8 cellular contexts compared by ENCODE assay signal in genomic region chr2:105344704-105345345, GRCh38. TPM values are rescaled to one million over a fixed set of nuclear protein-coding genes. Genes with fewer than 3 reads are reported as not detected.
DNase-seq lines count a peak whose midpoint lies in the region; ATAC-seq and TF ChIP-seq lines count a peak whose summit lies in the region.

No MANE protein-coding gene starts in this region.

- no peaks in the 10 kb centered on the region for H4K20me1 ChIP-seq in PC-3 (ENCODE audit: low read length)

- no peaks in the 10 kb centered on the region for H3K36me3 ChIP-seq in breast epithelium
- peaks cover 63% of the 10 kb centered on the region for H3K36me3 ChIP-seq in PC-3 (ENCODE audit: low read depth, low read length)
- H3K36me3 ChIP-seq in tibial artery = peaks cover 70 to 87% (median 84%) of the 10 kb centered on the region in 3 donors

- peaks cover 19% of the 10 kb centered on the region for H3K79me2 ChIP-seq in PC-3 (ENCODE audit: low read length)

- H3K9me3 Mint-ChIP-seq in MCF 10A (ENCODE audit: unreplicated experiment) = no peaks in the 10 kb centered on the region

- H3K27ac Mint-ChIP-seq in MCF 10A (ENCODE audit: low read depth, unreplicated experiment) = no peak overlapping the region

- H3K4me1 Mint-ChIP-seq in MCF 10A (ENCODE audit: insufficient read depth, unreplicated experiment) = peaks cover 6% of the 10 kb centered on the region

- peak; percentile 44 for TF ChIP-seq CTCF in MCF 10A (IDR thresholded peaks at IDR 0.05; ENCODE audit: unreplicated experiment)
- peak in 1 of 3 donors; percentile 41 for TF ChIP-seq CTCF in breast epithelium (IDR thresholded peaks at IDR 0.05)
- peak; percentile 75 for TF ChIP-seq CTCF in PC-3 (conservative IDR thresholded peaks at IDR 0.05; ENCODE audit: low read depth, low read length)
- peak; percentile 11 to 35 for TF ChIP-seq CTCF in tibial artery (IDR thresholded peaks at IDR 0.05)

- H3K4me3 Mint-ChIP-seq in MCF 10A (ENCODE audit: unreplicated experiment) = no peak overlapping the region

- no peaks in the 10 kb centered on the region for H3K4me1 ChIP-seq in breast epithelium
- no peaks in the 10 kb centered on the region for H3K4me1 ChIP-seq in PC-3 (ENCODE audit: insufficient read depth, low read length)
- H3K4me1 ChIP-seq in tibial artery = no peaks in the 10 kb centered on the region

- H3K36me3 Mint-ChIP-seq in MCF 10A (ENCODE audit: insufficient read depth, unreplicated experiment) = peaks cover 87% of the 10 kb centered on the region

- no peak overlapping the region for H3K4me3 ChIP-seq in breast epithelium
- H3K4me3 ChIP-seq in PC-3 (ENCODE audit: low read length) = no peak overlapping the region
- no peak overlapping the region for H3K4me3 ChIP-seq in tibial artery

- no peaks in the 10 kb centered on the region for H3K9me2 ChIP-seq in PC-3 (replicated peaks; ENCODE audit: low read length)

- intact Hi-C loops in MCF 10A (cut with micrococcal nuclease) (loop anchor here (1.0 kb wide), 1 partner anchor 176 kb away; no protein-coding TSS in a partner anchor), breast epithelium (cut with DNase I; ENCODE audit: low total_unique reads) (no loop called here), PC-3 (cut with micrococcal nuclease) (loop anchor here (1.0 kb wide), 2 partner anchors 176 to 200 kb away; no protein-coding TSS in a partner anchor), tibial artery (cut with DNase I; ENCODE audit: low total_unique reads) (no loop called here)

- H3K27me3 Mint-ChIP-seq in MCF 10A (ENCODE audit: insufficient read depth, unreplicated experiment) = no peaks in the 10 kb centered on the region

- H3K4me2 ChIP-seq in PC-3 (ENCODE audit: low read length) = no peak overlapping the region

- H3K9me3 ChIP-seq in breast epithelium (no peaks in the 10 kb centered on the region), PC-3 (ENCODE audit: low read length) (no peaks in the 10 kb centered on the region), tibial artery (no peaks in the 10 kb centered on the region)

- ATAC-seq in PC-3 (peak; percentile 70), HG02870 (IDR thresholded peaks at IDR 0.05; ENCODE audit: unreplicated experiment) (no peak)

- no TSS peak for BruUV-seq in MCF 10A (replicated peaks; lab: Mats Ljungman, UMichigan)
- BruUV-seq in PC-3 (replicated peaks; lab: Mats Ljungman, UMichigan) = no TSS peak

- no peaks in the 10 kb centered on the region for H3K27me3 ChIP-seq in breast epithelium
- H3K27me3 ChIP-seq in PC-3 (ENCODE audit: low read length) = no peaks in the 10 kb centered on the region
- H3K27me3 ChIP-seq in tibial artery = no peaks in the 10 kb centered on the region

- H2AFZ ChIP-seq in PC-3 (ENCODE audit: low read length) = no peak overlapping the region

- POLR2A ChIA-PET in MCF 10A (lab: Yijun Ruan, JAX) (interaction anchor here (0.6 to 1.1 kb wide), 4 partner anchors 16 to 465 kb away, joined by 3 to 4 read pairs (median 3); no protein-coding TSS in a partner anchor), PC-3 (lab: Charles Lee; ENCODE audit: unreplicated experiment) (no interaction called here)

- H3K27ac ChIP-seq in breast epithelium (no peak overlapping the region), PC-3 (ENCODE audit: low read length) (no peak overlapping the region), tibial artery (no peak overlapping the region)

- CTCF ChIA-PET in MCF 10A (lab: Yijun Ruan, JAX) = interaction anchor here (0.6 to 7.0 kb wide), 25 partner anchors 11 to 279 kb away, joined by 3 to 81 read pairs (median 4); no protein-coding TSS in a partner anchor
- CTCF ChIA-PET in PC-3 (lab: Charles Lee) = interaction anchor here (0.5 to 1.4 kb wide), 5 partner anchors 59 to 306 kb away, joined by 3 to 8 read pairs (median 4); no protein-coding TSS in a partner anchor

- H3K9ac ChIP-seq in PC-3 (ENCODE audit: low read length) = no peak overlapping the region

- DNase-seq in MCF 10A (ENCODE audit: unreplicated experiment) (peak; percentile 58), breast epithelium (ENCODE audit: low spot score in 2 of 2) (no peak), PC-3 (peak; percentile 77), fibroblast of gingiva (ENCODE audit: low read depth) (peak; percentile 24), tibial artery (no peak), globus pallidus (ENCODE audit: low spot score) (no peak), glomerular visceral epithelial cell (ENCODE audit: extremely low spot score) (no peak)

- no peaks in the 10 kb centered on the region for H3F3A ChIP-seq in PC-3 (ENCODE audit: low read length, unreplicated experiment)

- TF ChIP-seq POLR2A in breast epithelium (IDR thresholded peaks at IDR 0.05) = no peak

RNA-seq across cellular contexts. Expression of gene C2orf49, which starts 7.5 kb away (rescaled TPM):
- total RNA-seq in MCF 10A (2022) (24.2 and 24.5 TPM in 2 replicates), breast epithelium (10 to 100 TPM; 20.0 to 31.6 (median 23.0) TPM), PC-3 (2014; rRNA removed) (7.2 and 11.6 TPM in 2 replicates)

RNA-seq across cellular contexts. Expression of gene TGFBRAP1, which starts 15.3 kb away (rescaled TPM):
- 16.8 and 19.3 TPM in 2 replicates for total RNA-seq in MCF 10A (2022)
- total RNA-seq in breast epithelium = 10 to 100 TPM; 24.6 to 29.8 (median 28.5) TPM
- 26.5 and 27.3 TPM in 2 replicates for total RNA-seq in PC-3 (2014; rRNA removed)

RNA-seq across cellular contexts. Expression of gene FHL2, which starts 54.0 kb away (rescaled TPM):
- total RNA-seq in MCF 10A (2022) = 77.3 and 93.2 TPM in 2 replicates
- 100 to 1,000 TPM in 1 of 3 donors, 10 to 100 TPM in 2; 20.0 to 128 (median 98.2) TPM for total RNA-seq in breast epithelium
- total RNA-seq in PC-3 (2014; rRNA removed) = 118 and 125 TPM in 2 replicates

Comparison
In these comparisons a context has a peak if more than half of its experiments do, and no peak if none do; other contexts are left out.
1. DNase-seq: peak in MCF 10A (single experiment), PC-3 (single experiment) and fibroblast of gingiva (single experiment); none in breast epithelium (0 of 2), tibial artery (0 of 2), globus pallidus (single experiment) and glomerular visceral epithelial cell (single experiment).
2. intact Hi-C loops: an anchor here in MCF 10A (1.0 kb wide) and PC-3 (1.0 kb wide); none called in breast epithelium and tibial artery.